In genomic region chr10:127834221-127834620, GRCh38 we compare ENCODE assay signal across 19 cellular contexts. TPM values are rescaled to one million over a fixed set of nuclear protein-coding genes. Genes with fewer than 3 reads are reported as not detected.
DNase-seq lines count a peak whose midpoint lies in the region; ATAC-seq and TF ChIP-seq lines count a peak whose summit lies in the region.
"Had no signal": no experiment of that assay in that cellular context is flagged by ENCODE, and none has a peak within 500 bp of the region (broad histone marks: within the 10 kb centered on the region; RNA-seq: fewer than 3 reads in every experiment).

No MANE protein-coding gene starts in this region.

- peaks cover 0 to 15% (median 4%) of the 10 kb centered on the region in 12 donors for H3K4me1 ChIP-seq in heart left ventricle
- no peaks in the 10 kb centered on the region for H3K4me1 ChIP-seq in upper lobe of right lung

- peak; percentile 32 to 96 (median 84) for ATAC-seq in heart left ventricle
- peak; percentile 44 for ATAC-seq in left colon
- ATAC-seq in upper lobe of right lung = peak; percentile 12
- no peak for ATAC-seq in naive thymus-derived CD8-positive, alpha-beta T cell
- no peak for ATAC-seq in HG02884 (IDR thresholded peaks at IDR 0.05; ENCODE audit: unreplicated experiment)
- ATAC-seq: K562, SK-N-SH treated with all-trans-retinoic acid at 6 μM for 48 hours had no signal

- DNase-seq in ecto neural progenitor cell (ENCODE audit: low spot score) (peak; percentile 29), heart left ventricle (peak in 4 of 5 donors; percentile 54 to 68 (median 62)), left colon (no peak), upper lobe of right lung (no peak), nephron progenitor cell (no peak), NCI-H2227 treated with DMSO at 0.1 percent for 48 hours (lab: John Stamatoyannopoulos, UW) (no peak)
- no peak for DNase-seq in naive thymus-derived CD8-positive, alpha-beta T cell
- DNase-seq: ACHN, C1 segment of cervical spinal cord, NCI-H1105, NCI-H1694, NCI-H2107, NCI-H510A treated with DMSO at 0.1 percent for 48 hours, NCI-H82, OCI-M1, SHP77 treated with DMSO at 0.1 percent for 48 hours had no signal

- intact Hi-C loops in heart left ventricle (cut with DNase I) (loop anchor here in 1 of 10 donors (5.0 kb wide), 1 partner anchor 247 kb away; no protein-coding TSS in a partner anchor), left colon (cut with DNase I, micrococcal nuclease) (no loop called here), upper lobe of right lung (cut with DNase I) (no loop called here)

- TF ChIP-seq POLR2A in heart left ventricle (IDR thresholded peaks at IDR 0.05) = no peak

- POLR2A ChIA-PET in naive thymus-derived CD8-positive, alpha-beta T cell (lab: Charles Lee) = no interaction called here

- no peak overlapping the region for H3K4me3 Mint-ChIP-seq in nephron progenitor cell
- H3K4me3 Mint-ChIP-seq in naive thymus-derived CD8-positive, alpha-beta T cell = no peak overlapping the region

- H3K27me3 Mint-ChIP-seq in nephron progenitor cell (ENCODE audit: low read depth, poor library complexity) = peaks cover 34% of the 10 kb centered on the region
- H3K27me3 Mint-ChIP-seq in naive thymus-derived CD8-positive, alpha-beta T cell = peaks cover 1 to 25% (median 13%) of the 10 kb centered on the region in 5 donors

- H3K4me1 Mint-ChIP-seq in nephron progenitor cell = peaks cover 9% of the 10 kb centered on the region
- H3K4me1 Mint-ChIP-seq in naive thymus-derived CD8-positive, alpha-beta T cell = no peaks in the 10 kb centered on the region

- WGBS in heart left ventricle, 4 donors = 49 to 65% (median 57%) methylated on average over 7 of the region's 7 CpGs

- H3K36me3 Mint-ChIP-seq in nephron progenitor cell (ENCODE audit: low read depth) = no peaks in the 10 kb centered on the region
- no peaks in the 10 kb centered on the region for H3K36me3 Mint-ChIP-seq in naive thymus-derived CD8-positive, alpha-beta T cell

- H3K27ac Mint-ChIP-seq in nephron progenitor cell = no peak overlapping the region
- H3K27ac Mint-ChIP-seq in naive thymus-derived CD8-positive, alpha-beta T cell = no peak overlapping the region

- TF ChIP-seq CTCF in heart left ventricle (IDR thresholded peaks at IDR 0.05) = peak in 2 of 12 donors; percentile 7 to 17
- TF ChIP-seq CTCF in upper lobe of right lung (IDR thresholded peaks at IDR 0.05) = no peak
- TF ChIP-seq CTCF in nephron progenitor cell (IDR thresholded peaks at IDR 0.05) = no peak

- peaks cover 0 to 7% (median 0%) of the 10 kb centered on the region in 12 donors for H3K9me3 ChIP-seq in heart left ventricle
- H3K9me3 ChIP-seq in upper lobe of right lung = no peaks in the 10 kb centered on the region

- H3K4me3 ChIP-seq in heart left ventricle (no peak overlapping the region), upper lobe of right lung (no peak overlapping the region)
- H3K4me3 ChIP-seq: K562 had no signal

- peaks cover 11% of the 10 kb centered on the region for H3K9me3 Mint-ChIP-seq in nephron progenitor cell
- no peaks in the 10 kb centered on the region for H3K9me3 Mint-ChIP-seq in naive thymus-derived CD8-positive, alpha-beta T cell

- H3K27ac ChIP-seq in heart left ventricle (peak overlapping the region in 9 of 12 donors; percentile 45 to 79 (median 64)), upper lobe of right lung (no peak overlapping the region)

- peaks cover 0 to 22% (median 0%) of the 10 kb centered on the region in 9 donors for H3K27me3 ChIP-seq in heart left ventricle
- H3K27me3 ChIP-seq in upper lobe of right lung = peaks cover 8% of the 10 kb centered on the region

- H3K36me3 ChIP-seq in heart left ventricle = no peaks in the 10 kb centered on the region
- H3K36me3 ChIP-seq in upper lobe of right lung = no peaks in the 10 kb centered on the region

RNA-seq across cellular contexts. Expression of gene CLRN3, which starts 58.5 kb away (rescaled TPM):
- total RNA-seq in heart left ventricle (under 1 TPM in 1 of 9 donors, not detected in 8; 0.35 TPM), left colon (100 to 1,000 TPM; 148 to 155 TPM), upper lobe of right lung (not detected)
- polyA plus RNA-seq in heart left ventricle = not detected
- total RNA-seq in naive thymus-derived CD8-positive, alpha-beta T cell = not detected
- not detected for polyA plus RNA-seq in naive thymus-derived CD8-positive, alpha-beta T cell
- total RNA-seq: K562 had no signal
- polyA plus RNA-seq: K562 had no signal

Comparison
In these comparisons a context has a peak if more than half of its experiments do, and no peak if none do; other contexts are left out.
1. DNase-seq: peak in ecto neural progenitor cell (single experiment) and heart left ventricle (4 of 5); none in left colon (0 of 2), upper lobe of right lung (single experiment), nephron progenitor cell (single experiment), naive thymus-derived CD8-positive, alpha-beta T cell (0 of 10) and NCI-H2227 treated with DMSO at 0.1 percent for 48 hours (single experiment).
2. ATAC-seq: peak in heart left ventricle (4 of 4), left colon (single experiment) and upper lobe of right lung (single experiment); none in naive thymus-derived CD8-positive, alpha-beta T cell (0 of 2) and HG02884 (single experiment).
3. RNA of gene CLRN3, which starts 58.5 kb away (total RNA-seq): 148 to 155 TPM in left colon; 0.35 TPM in heart left ventricle, not detected in upper lobe of right lung (single experiment) and not detected in naive thymus-derived CD8-positive, alpha-beta T cell; every median in the first group is over 100 times any median in the second.